1 cellular context compared by ENCODE assay signal in genomic region chr7:101555269-101555920, GRCh38.
TF ChIP-seq lines count a peak whose summit lies in the region.

No MANE protein-coding gene starts in this region.

TF ChIP-seq in H1, 55 proteins besides CTCF, POLR2A, EP300 and RAD21 (continued from another document):
- TF ChIP-seq GTF2F1 (IDR thresholded peaks at IDR 0.05; ENCODE audit: borderline replicate concordance, low read depth, low read length) (no peak), SP4 (IDR thresholded peaks at IDR 0.05; ENCODE audit: low read length) (no peak)
